ENCODE assay signal across 27 cellular contexts in genomic region chrX:44055638-44056037, GRCh38.
DNase-seq lines count a peak whose midpoint lies in the region; ATAC-seq and TF ChIP-seq lines count a peak whose summit lies in the region.
"Had no signal": no experiment of that assay in that cellular context is flagged by ENCODE, and none has a peak within 500 bp of the region (broad histone marks: within the 10 kb centered on the region; RNA-seq: fewer than 3 reads in every experiment).

No MANE protein-coding gene starts in this region.

- H3K4me1 ChIP-seq in CD4-positive, CD25-positive, alpha-beta regulatory T cell (ENCODE audit: control insufficient read depth, insufficient read depth, low read length, poor library complexity, severe bottlenecking), result no peaks in the 10 kb centered on the region
- H3K4me1 ChIP-seq in vagina, result no peaks in the 10 kb centered on the region
- H3K4me1 ChIP-seq: SJSA1 had no signal

- H3K4me1 Mint-ChIP-seq in CD4-positive, CD25-positive, alpha-beta regulatory T cell, result peaks cover 0 to 13% (median 5%) of the 10 kb centered on the region in 4 donors
- peaks cover 14% of the 10 kb centered on the region for H3K4me1 Mint-ChIP-seq in CD4-positive, alpha-beta T cell (ENCODE audit: low read depth)
- H3K4me1 Mint-ChIP-seq in T-cell, result peaks cover 6 to 16% (median 7%) of the 10 kb centered on the region in 3 donors
- peaks cover 22 to 27% of the 10 kb centered on the region in 2 donors for H3K4me1 Mint-ChIP-seq in immature natural killer cell
- H3K4me1 Mint-ChIP-seq: B cell, IgD-negative memory B cell had no signal

- DNase-seq in CD4-positive, CD25-positive, alpha-beta regulatory T cell, result no peak
- no peak for DNase-seq in CD4-positive, alpha-beta T cell
- DNase-seq in T-cell (no peak), immature natural killer cell (no peak), vagina (ENCODE audit: extremely low spot score in 2 of 2) (no peak)
- no peak for DNase-seq in activated CD4-positive, alpha-beta T cell treated with anti-CD3 and anti-CD28 coated beads for 1 hour
- DNase-seq: COR-L47, DMS53, HCEC 1CT, MM.1S, NCI-H1048, NCI-H1417, NCI-H1694, NCI-H2029 treated with DMSO at 0.1 percent for 48 hours, NCI-H446 treated with DMSO at 0.1 percent for 48 hours, NCI-H526, NCI-H82, Right ventricle myocardium superior, RPMI8226 had no signal

- H3K36me3 ChIP-seq in CD4-positive, CD25-positive, alpha-beta regulatory T cell (ENCODE audit: control insufficient read depth, insufficient read depth, low read length), result no peaks in the 10 kb centered on the region
- H3K36me3 ChIP-seq in vagina, result no peaks in the 10 kb centered on the region
- H3K36me3 ChIP-seq: SJSA1 had no signal

- ATAC-seq in CD4-positive, CD25-positive, alpha-beta regulatory T cell (ENCODE audit: low read depth in 2 of 2), result no peak
- ATAC-seq in CD4-positive, alpha-beta T cell (ENCODE audit: poor library complexity), result no peak
- ATAC-seq in T-cell (replicated peaks in 1 of 4) (no peak), HG02981 (IDR thresholded peaks at IDR 0.05; ENCODE audit: unreplicated experiment) (no peak), HG02938 (IDR thresholded peaks at IDR 0.05; ENCODE audit: unreplicated experiment) (no peak)

- POLR2A ChIA-PET in CD4-positive, alpha-beta T cell (lab: Charles Lee), result no interaction called here
- POLR2A ChIA-PET in T-cell (lab: Charles Lee), result no interaction called here

- H3K27ac Mint-ChIP-seq in CD4-positive, CD25-positive, alpha-beta regulatory T cell, result no peak overlapping the region
- H3K27ac Mint-ChIP-seq in CD4-positive, alpha-beta T cell, result no peak overlapping the region
- H3K27ac Mint-ChIP-seq in T-cell (no peak overlapping the region), immature natural killer cell (peak overlapping the region; percentile 29 to 82 (median 58))
- H3K27ac Mint-ChIP-seq: B cell, IgD-negative memory B cell had no signal

- H3K27me3 Mint-ChIP-seq in CD4-positive, CD25-positive, alpha-beta regulatory T cell, result no peaks in the 10 kb centered on the region
- no peaks in the 10 kb centered on the region for H3K27me3 Mint-ChIP-seq in CD4-positive, alpha-beta T cell
- H3K27me3 Mint-ChIP-seq in T-cell (peaks cover 0 to 37% of the 10 kb centered on the region in 2 donors), immature natural killer cell (ENCODE audit: low read depth in 3 of 3) (peaks cover 0 to 9% (median 9%) of the 10 kb centered on the region in 3 donors)

- peak overlapping the region; percentile 10 for H3K4me3 ChIP-seq in CD4-positive, CD25-positive, alpha-beta regulatory T cell (ENCODE audit: low read depth, low read length)
- no peak overlapping the region for H3K4me3 ChIP-seq in vagina
- H3K4me3 ChIP-seq: SJSA1 had no signal

- no peak overlapping the region for H3K27ac ChIP-seq in CD4-positive, CD25-positive, alpha-beta regulatory T cell (ENCODE audit: insufficient read depth, low read length, poor library complexity, severe bottlenecking)
- H3K27ac ChIP-seq in CD4-positive, alpha-beta T cell (ENCODE audit: low read depth, low read length), result no peak overlapping the region
- no peak overlapping the region for H3K27ac ChIP-seq in vagina
- H3K27ac ChIP-seq: C4-2B, HL-60, KMS-11, SJSA1 had no signal

- TF ChIP-seq CTCF in CD4-positive, alpha-beta T cell (IDR thresholded peaks at IDR 0.05), result no peak
- no peak for TF ChIP-seq CTCF in vagina (IDR thresholded peaks at IDR 0.05)

- no peak for TF ChIP-seq POLR2A in vagina (IDR thresholded peaks at IDR 0.05)

- peaks cover 0 to 2% (median 0%) of the 10 kb centered on the region in 7 donors for H3K9me3 Mint-ChIP-seq in CD4-positive, CD25-positive, alpha-beta regulatory T cell
- H3K9me3 Mint-ChIP-seq in CD4-positive, alpha-beta T cell, result no peaks in the 10 kb centered on the region
- no peaks in the 10 kb centered on the region for H3K9me3 Mint-ChIP-seq in T-cell
- H3K9me3 Mint-ChIP-seq in immature natural killer cell, result no peaks in the 10 kb centered on the region

- no peaks in the 10 kb centered on the region for H3K27me3 ChIP-seq in CD4-positive, CD25-positive, alpha-beta regulatory T cell (ENCODE audit: control insufficient read depth, insufficient read depth, low read length)
- H3K27me3 ChIP-seq in CD4-positive, alpha-beta T cell (ENCODE audit: control insufficient read depth, insufficient read depth, low read length), result no peaks in the 10 kb centered on the region
- no peaks in the 10 kb centered on the region for H3K27me3 ChIP-seq in vagina
- H3K27me3 ChIP-seq: SJSA1 had no signal

- no peaks in the 10 kb centered on the region for H3K36me3 Mint-ChIP-seq in CD4-positive, CD25-positive, alpha-beta regulatory T cell
- no peaks in the 10 kb centered on the region for H3K36me3 Mint-ChIP-seq in CD4-positive, alpha-beta T cell (ENCODE audit: low read depth)
- H3K36me3 Mint-ChIP-seq in T-cell (no peaks in the 10 kb centered on the region), immature natural killer cell (no peaks in the 10 kb centered on the region)
- H3K36me3 Mint-ChIP-seq: IgD-negative memory B cell had no signal

- CTCF ChIA-PET in CD4-positive, alpha-beta T cell (lab: Charles Lee), result no interaction called here
- CTCF ChIA-PET in T-cell (lab: Charles Lee), result interaction anchor here in 1 of 2 donors (0.6 kb wide), 1 partner anchor 1015 kb away, joined by 3 read pairs; no protein-coding TSS in a partner anchor

- H3K9me3 ChIP-seq in CD4-positive, CD25-positive, alpha-beta regulatory T cell (ENCODE audit: control insufficient read depth in 2 of 2, low read length in 2 of 2), result no peaks in the 10 kb centered on the region
- no peaks in the 10 kb centered on the region for H3K9me3 ChIP-seq in CD4-positive, alpha-beta T cell (ENCODE audit: control insufficient read depth, low read length)
- H3K9me3 ChIP-seq in vagina, result no peaks in the 10 kb centered on the region
- H3K9me3 ChIP-seq: SJSA1 had no signal

- peak overlapping the region in 2 of 4 donors; percentile 31 to 73 for H3K4me3 Mint-ChIP-seq in CD4-positive, CD25-positive, alpha-beta regulatory T cell
- peak overlapping the region; percentile 34 for H3K4me3 Mint-ChIP-seq in CD4-positive, alpha-beta T cell
- H3K4me3 Mint-ChIP-seq in T-cell, result peak overlapping the region in 2 of 3 donors; percentile 5 to 39
- H3K4me3 Mint-ChIP-seq in immature natural killer cell, result peak overlapping the region; percentile 46 to 77 (median 72)
- H3K4me3 Mint-ChIP-seq: B cell, IgD-negative memory B cell had no signal

- intact Hi-C loops in CD4-positive, alpha-beta T cell (cut with DNase I, micrococcal nuclease), result no loop called here
- intact Hi-C loops in vagina (cut with DNase I), result no loop called here

Comparison
In these comparisons a context has a peak if more than half of its experiments do, and no peak if none do; other contexts are left out.
1. H3K27ac Mint-ChIP-seq: peak in immature natural killer cell (6 of 6); none in CD4-positive, CD25-positive, alpha-beta regulatory T cell (0 of 3), CD4-positive, alpha-beta T cell (single experiment) and T-cell (0 of 2).